In genomic region chr7:54933610-54934009, GRCh38 we compare ENCODE assay signal across 8 cellular contexts.
DNase-seq lines count a peak whose midpoint lies in the region; ATAC-seq and TF ChIP-seq lines count a peak whose summit lies in the region.

No MANE protein-coding gene starts in this region.

- H3K27me3 ChIP-seq in ascending aorta (no peaks in the 10 kb centered on the region), iPS-18a (ENCODE audit: control insufficient read depth, insufficient read depth, low read length) (peaks cover 13% of the 10 kb centered on the region)

- H3K4me3 ChIP-seq in ascending aorta: peak overlapping the region; percentile 40 to 63
- H3K4me3 ChIP-seq in iPS-18a (ENCODE audit: low read length): peak overlapping the region; percentile 63

- H3K9me3 ChIP-seq in ES-I3 (ENCODE audit: control insufficient read depth, insufficient read depth, low read length): no peaks in the 10 kb centered on the region
- H3K9me3 ChIP-seq in ascending aorta: peaks cover 0 to 5% of the 10 kb centered on the region in 2 donors
- no peaks in the 10 kb centered on the region for H3K9me3 ChIP-seq in iPS-18a (ENCODE audit: control insufficient read depth, low read depth, low read length)

- H3K4me1 ChIP-seq in ES-I3 (ENCODE audit: insufficient read depth, low read length): no peaks in the 10 kb centered on the region
- peaks cover 0 to 3% of the 10 kb centered on the region in 2 donors for H3K4me1 ChIP-seq in ascending aorta
- no peaks in the 10 kb centered on the region for H3K4me1 ChIP-seq in iPS-18a (ENCODE audit: control insufficient read depth, low read depth, low read length)

- intact Hi-C loops in ascending aorta (cut with DNase I) (loop anchor here (10.0 kb wide), 1 partner anchor 321 kb away; no protein-coding TSS in a partner anchor), sciatic nerve (cut with DNase I) (no loop called here)

- ATAC-seq in sciatic nerve (peak; percentile 20), HG03469 (IDR thresholded peaks at IDR 0.05; ENCODE audit: unreplicated experiment) (no peak)

- TF ChIP-seq CTCF in ascending aorta (IDR thresholded peaks at IDR 0.05): no peak

- H3K9ac ChIP-seq in ES-I3 (ENCODE audit: low read depth, low read length) (peak overlapping the region; percentile 41; the same call in 1 of the 2 replicates), iPS-18a (ENCODE audit: low read length) (peak overlapping the region; percentile 8)

- H3K36me3 ChIP-seq in ES-I3 (ENCODE audit: insufficient read depth, low read length) (no peaks in the 10 kb centered on the region), ascending aorta (no peaks in the 10 kb centered on the region), iPS-18a (ENCODE audit: control insufficient read depth, low read depth, low read length) (no peaks in the 10 kb centered on the region)

- DNase-seq in ascending aorta (ENCODE audit: low spot score in 2 of 2): no peak
- DNase-seq in sciatic nerve (ENCODE audit: low spot score): no peak
- no peak for DNase-seq in Ammon's horn (ENCODE audit: low spot score)
- no peak for DNase-seq in SKM-1 treated with dmso at 0.1 percent for 144 hours (lab: John Stamatoyannopoulos, UW; ENCODE audit: unreplicated experiment)
- no peak for DNase-seq in cerebellar cortex (ENCODE audit: low spot score)

- no peak overlapping the region for H3K27ac ChIP-seq in ascending aorta
- H3K27ac ChIP-seq in iPS-18a (ENCODE audit: low read length): no peak overlapping the region
